18 cellular contexts compared by ENCODE assay signal in the genomic region with DNA sequence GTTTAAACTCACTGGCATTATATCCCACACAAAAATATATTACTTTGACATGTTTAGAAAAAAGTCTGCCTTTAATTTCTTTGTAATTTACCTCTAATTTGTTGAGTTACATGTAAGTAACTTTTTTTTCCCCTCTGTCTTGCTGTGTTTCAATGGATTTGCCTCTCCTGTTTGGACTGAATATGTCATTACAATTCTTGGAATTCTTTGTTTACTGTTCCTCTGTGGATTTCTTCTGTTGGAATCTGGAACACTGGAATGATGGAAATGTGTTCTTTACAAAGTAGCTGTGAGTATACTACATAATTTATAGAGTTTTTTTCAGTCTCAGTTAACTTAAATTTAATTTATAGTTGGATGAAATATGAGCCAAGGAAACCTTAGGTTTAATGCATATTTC. TPM values are rescaled to one million over a fixed set of nuclear protein-coding genes. Genes with fewer than 3 reads are reported as not detected.
DNase-seq lines count a peak whose midpoint lies in the region; ATAC-seq and TF ChIP-seq lines count a peak whose summit lies in the region.
"Had no signal": no experiment of that assay in that cellular context is flagged by ENCODE, and none has a peak within 500 bp of the region (broad histone marks: within the 10 kb centered on the region; RNA-seq: fewer than 3 reads in every experiment).

No MANE protein-coding gene starts in this region.

- peak overlapping the region; percentile 78 for H3K27ac Mint-ChIP-seq in mesothelial cell of epicardium
- H3K27ac Mint-ChIP-seq: activated naive CD4-positive, alpha-beta T cell treated with anti-CD3 and anti-CD28 coated beads for 36 hours had no signal

- H3K36me3 Mint-ChIP-seq in mesothelial cell of epicardium = peaks cover 14% of the 10 kb centered on the region

- peak overlapping the region; percentile 27; the same call in 1 of the 2 replicates for H3K27ac ChIP-seq in HUES6 (ENCODE audit: low read depth, low read length)
- H3K27ac ChIP-seq: BLaER1 treated with 17β-estradiol and CSF1 and Interleukin-3, amounts not matched to agents 10 nM and 100 nM had no signal

- H3K4me1 Mint-ChIP-seq in mesothelial cell of epicardium = peaks cover 44% of the 10 kb centered on the region

- H3K27me3 Mint-ChIP-seq in mesothelial cell of epicardium (ENCODE audit: low read depth) = no peaks in the 10 kb centered on the region
- H3K27me3 Mint-ChIP-seq: activated CD8-positive, alpha-beta T cell treated with anti-CD3 and anti-CD28 coated beads for 36 hours; IgD-negative memory B cell had no signal

- peaks cover 27% of the 10 kb centered on the region for H3K36me3 ChIP-seq in HUES6 (ENCODE audit: control insufficient read depth, insufficient read depth, low read length)

- H3K9me3 ChIP-seq in HUES6 (ENCODE audit: control insufficient read depth, insufficient read depth, low read depth, low read length) = no peaks in the 10 kb centered on the region
- H3K9me3 ChIP-seq: heart right ventricle, transverse colon had no signal

- H3K4me3 ChIP-seq in HUES6 (ENCODE audit: low read depth, low read length) = no peak overlapping the region
- no peak overlapping the region for H3K4me3 ChIP-seq in choroid plexus epithelial cell (ENCODE audit: low read depth, low read length)
- H3K4me3 ChIP-seq: BLaER1 treated with 17β-estradiol and CSF1 and Interleukin-3, amounts not matched to agents 10 nM and 100 nM; heart right ventricle; transverse colon had no signal

- H3K4me3 Mint-ChIP-seq in mesothelial cell of epicardium = no peak overlapping the region
- H3K4me3 Mint-ChIP-seq: activated CD8-positive, alpha-beta T cell treated with anti-CD3 and anti-CD28 coated beads for 36 hours; activated naive CD4-positive, alpha-beta T cell treated with anti-CD3 and anti-CD28 coated beads for 36 hours; IgD-negative memory B cell; T-helper 2 cell treated with Interferon-gamma antibody and Interleukin-4, amounts not matched to agents 5 μg/mL and 100 μg/mL, for 36 hours had no signal

- peaks cover 8% of the 10 kb centered on the region; the same call in 1 of the 2 replicates for H3K4me1 ChIP-seq in HUES6 (ENCODE audit: control insufficient read depth, insufficient read depth, low read length)

- no peaks in the 10 kb centered on the region for H3K9me3 Mint-ChIP-seq in mesothelial cell of epicardium
- H3K9me3 Mint-ChIP-seq: activated CD8-positive, alpha-beta T cell treated with anti-CD3 and anti-CD28 coated beads for 36 hours; activated naive CD4-positive, alpha-beta T cell treated with anti-CD3 and anti-CD28 coated beads for 36 hours; T-helper 2 cell treated with Interferon-gamma antibody and Interleukin-4, amounts not matched to agents 5 μg/mL and 100 μg/mL, for 36 hours had no signal

- TF ChIP-seq CTCF in choroid plexus epithelial cell (conservative IDR thresholded peaks at IDR 0.05; ENCODE audit: low read depth, low read length) = no peak
- TF ChIP-seq CTCF in mesothelial cell of epicardium (IDR thresholded peaks at IDR 0.05; ENCODE audit: unreplicated experiment) = no peak
- no peak for TF ChIP-seq CTCF in omental fat pad (IDR thresholded peaks at IDR 0.05)

- ATAC-seq in omental fat pad (ENCODE audit: low FRiP score) (no peak), HG02588 (IDR thresholded peaks at IDR 0.05; ENCODE audit: unreplicated experiment) (no peak), HG03469 (IDR thresholded peaks at IDR 0.05; ENCODE audit: unreplicated experiment) (no peak)
- ATAC-seq: activated CD8-positive, alpha-beta T cell treated with anti-CD3 and anti-CD28 coated beads for 36 hours had no signal

- DNase-seq in AG08395 (ENCODE audit: low spot score) (peak; percentile 28), choroid plexus epithelial cell (ENCODE audit: low read depth) (peak; percentile 28), mesothelial cell of epicardium (ENCODE audit: low spot score in 2 of 2, unreplicated experiment in 2 of 2) (no peak), omental fat pad (ENCODE audit: low spot score) (no peak), RPMI8226 (no peak)
- DNase-seq: activated CD8-positive, alpha-beta T cell treated with anti-CD3 and anti-CD28 coated beads for 36 hours; activated naive CD4-positive, alpha-beta T cell treated with anti-CD3 and anti-CD28 coated beads for 36 hours; dermis blood vessel endothelial cell; heart right ventricle; mammary epithelial cell; NCI-H2029 treated with DMSO at 0.1 percent for 48 hours; transverse colon had no signal

- H3K27me3 ChIP-seq in HUES6 (ENCODE audit: control insufficient read depth, insufficient read depth, low read length) = no peaks in the 10 kb centered on the region
- H3K27me3 ChIP-seq: BLaER1 treated with 17β-estradiol and CSF1 and Interleukin-3, amounts not matched to agents 10 nM and 100 nM; heart right ventricle; transverse colon had no signal

- H3K9ac ChIP-seq in HUES6 (ENCODE audit: low read length) = no peak overlapping the region
- H3K9ac ChIP-seq: BLaER1 treated with 17β-estradiol and CSF1 and Interleukin-3, amounts not matched to agents 10 nM and 100 nM had no signal

RNA-seq across cellular contexts. Expression of gene SEPTIN7, which starts 30.4 kb away (rescaled TPM):
- 200 to 203 TPM (median 203 TPM) in 3 replicates for total RNA-seq in mesothelial cell of epicardium
- 100 to 1,000 TPM; 157 to 252 (median 192) TPM for total RNA-seq in omental fat pad

Comparison
In these comparisons a context has a peak if more than half of its experiments do, and no peak if none do; other contexts are left out.
1. DNase-seq: peak in AG08395 (single experiment) and choroid plexus epithelial cell (single experiment); none in mesothelial cell of epicardium (0 of 2), omental fat pad (single experiment) and RPMI8226 (single experiment).